1 cellular context compared by ENCODE assay signal in the genomic region with DNA sequence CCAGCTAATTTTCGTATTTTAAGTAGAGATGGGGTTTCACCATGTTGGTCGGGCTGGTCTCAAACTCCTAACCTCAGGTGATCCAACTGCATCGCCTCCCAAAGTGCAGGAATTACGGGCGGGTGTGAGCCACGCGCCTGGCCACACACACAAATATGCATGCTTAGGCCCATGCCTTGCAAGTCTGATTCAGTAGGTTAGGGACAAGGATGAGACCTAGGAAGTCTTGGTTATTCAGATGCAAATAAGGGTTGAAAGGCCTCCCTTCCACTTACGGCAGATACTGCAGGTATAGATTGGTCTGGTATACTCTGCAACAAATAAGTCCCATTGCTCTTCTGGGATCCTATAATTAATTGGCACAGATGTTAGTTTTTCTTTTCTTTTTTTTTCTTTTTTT.
TF ChIP-seq lines count a peak whose summit lies in the region.

No MANE protein-coding gene starts in this region.

TF ChIP-seq in GM23338, 12 proteins besides CTCF, POLR2A, EP300 and RAD21 (continued from another document):
- TF ChIP-seq ETS1 (IDR thresholded peaks at IDR 0.05), result no peak
TF ChIP-seq in GM23338: peak in this region for 0.
